Comparison of ENCODE assay signal across 16 cellular contexts in genomic region chr11:36093548-36093947, GRCh38.
DNase-seq lines count a peak whose midpoint lies in the region; ATAC-seq, FAIRE-seq and TF ChIP-seq lines count a peak whose summit lies in the region.
"Had no signal": no experiment of that assay in that cellular context is flagged by ENCODE, and none has a peak within 500 bp of the region (broad histone marks: within the 10 kb centered on the region; RNA-seq: fewer than 3 reads in every experiment).

No MANE protein-coding gene starts in this region.

- TF ChIP-seq RAD21 in IMR-90 (IDR thresholded peaks at IDR 0.05; ENCODE audit: low read length) (no peak), K562 (CRISPR knock-in tag; conservative IDR thresholded peaks at IDR 0.05 in 1 of 2, IDR thresholded peaks at IDR 0.05 in 1 of 2) (no peak)

- WGBS in H9 (ENCODE audit: extremely low coverage, insufficient read length, low lambda C conversion rate) = no CpG with 5 or more reads among the region's 4 CpGs
- WGBS in IMR-90 (ENCODE audit: extremely low coverage in 2 of 2, insufficient read length in 1 of 2), 2 experiments = 100% methylated on average over 1 of the region's 4 CpGs; no CpG with 5 or more reads in 1 of the 2 experiments
- 88% methylated on average over 4 of the region's 4 CpGs for WGBS in K562 (ENCODE audit: insufficient coverage, low coverage, missing lambda C conversion rate)
- WGBS in neuronal stem cell (ENCODE audit: extremely low coverage in 2 of 2, insufficient read length in 2 of 2, insufficient replicate concordance in 1 of 2), 2 donors = no CpG with 5 or more reads among the region's 4 CpGs

- no peaks in the 10 kb centered on the region for H3K27me3 ChIP-seq in H9 (ENCODE audit: insufficient read depth, low read length)
- no peaks in the 10 kb centered on the region for H3K27me3 ChIP-seq in IMR-90 (ENCODE audit: control insufficient read depth, insufficient read depth, low read length)
- no peaks in the 10 kb centered on the region for H3K27me3 ChIP-seq in K562 (ENCODE audit: control insufficient read depth in 2 of 2, insufficient read depth in 2 of 2, low read length in 2 of 2)
- no peaks in the 10 kb centered on the region for H3K27me3 ChIP-seq in neuronal stem cell (ENCODE audit: control insufficient read depth in 3 of 3, insufficient read depth in 3 of 3, low read depth in 1 of 3, low read length in 3 of 3)
- H3K27me3 ChIP-seq: BE2C had no signal

- H2AK5ac ChIP-seq in H9 (ENCODE audit: insufficient read length, low read length) (peak overlapping the region; percentile 85), IMR-90 (ENCODE audit: low read depth, low read length) (peak overlapping the region; percentile 23; the same call in 1 of the 2 replicates), neuronal stem cell (ENCODE audit: low read depth, low read length) (no peak overlapping the region)

- H4K5ac ChIP-seq in H9 (ENCODE audit: insufficient read length, low read depth, low read length) (no peak overlapping the region), IMR-90 (ENCODE audit: low read depth, low read length) (no peak overlapping the region)

- CTCF ChIA-PET in IMR-90 (lab: Yijun Ruan, JAX) = no interaction called here
- CTCF ChIA-PET in K562 (lab: Yijun Ruan, JAX; ENCODE audit: low intra/inter-chr PET ratio) = no interaction called here
- CTCF ChIA-PET in activated CD4-positive, alpha-beta memory T cell treated with anti-CD3 and anti-CD28 coated beads, Interleukin-2, amount 10 ng/mL, durations not matched to agents 7 days and 5 days (lab: Charles Lee) = no interaction called here

- DNase-seq in H9 (no peak), IMR-90 (no peak), K562 (ENCODE audit: extremely low read depth in 1 of 4, low spot score in 3 of 4) (no peak), neuronal stem cell (ENCODE audit: low spot score) (no peak), NCI-H1417 treated with DMSO at 0.1 percent for 48 hours (lab: John Stamatoyannopoulos, UW) (no peak)
- no peak for DNase-seq in activated CD4-positive, alpha-beta memory T cell treated with anti-CD3 and anti-CD28 coated beads, Interleukin-2, amount 10 ng/mL, durations not matched to agents 7 days and 5 days
- DNase-seq in stimulated activated CD4-positive, alpha-beta T cell treated with anti-CD3 and anti-CD28 coated beads, Interleukin-4, amount 100 ng/mL, for 1 hour = no peak
- DNase-seq: BE2C; CD8-positive, alpha-beta T cell; COR-L47; H7 had no signal

- H3T11ph ChIP-seq in H9 (ENCODE audit: low read length) = no peak overlapping the region

- H3K36me3 ChIP-seq in IMR-90 (ENCODE audit: control insufficient read depth, insufficient read depth, low read length) (peaks cover 1% of the 10 kb centered on the region; the same call in 1 of the 2 replicates), K562 (ENCODE audit: control insufficient read depth, insufficient read depth, low read length) (0 out of 3 replicates have a peak, but pooled peaks cover 4% of the 10 kb centered on the region), neuronal stem cell (replicated peaks in 1 of 2; ENCODE audit: control insufficient read depth in 2 of 2, insufficient read depth in 2 of 2, low read length in 2 of 2) (peaks cover 6 to 75% of the 10 kb centered on the region in 2 donors)
- H3K36me3 ChIP-seq: BE2C had no signal

- no peak overlapping the region for H2AFZ ChIP-seq in H9 (ENCODE audit: low read length)
- H2AFZ ChIP-seq in IMR-90 (replicated peaks; ENCODE audit: low read length, poor library complexity) = no peak overlapping the region
- H2AFZ ChIP-seq in K562 (ENCODE audit: low read depth, low read length) = no peak overlapping the region
- H2AFZ ChIP-seq in neuronal stem cell (ENCODE audit: low read length) = no peak overlapping the region

- H4K8ac ChIP-seq in H9 (replicated peaks; ENCODE audit: insufficient read length, low read depth, low read length) (no peak overlapping the region), IMR-90 (ENCODE audit: low read depth in 2 of 2, low read length in 2 of 2) (no peak overlapping the region), neuronal stem cell (ENCODE audit: low read depth, low read length) (peak overlapping the region; percentile 52)

- H3K79me2 ChIP-seq in H9 (ENCODE audit: insufficient read depth, low read length) (no peaks in the 10 kb centered on the region), K562 (ENCODE audit: control insufficient read depth, insufficient read depth, low read length) (no peaks in the 10 kb centered on the region)

- H3K4me1 ChIP-seq in H9 (ENCODE audit: insufficient read depth, low read length) (peaks cover 5% of the 10 kb centered on the region), IMR-90 (ENCODE audit: control insufficient read depth, insufficient read depth, low read length) (peaks cover 24% of the 10 kb centered on the region), K562 (replicated peaks in 1 of 2; ENCODE audit: control insufficient read depth in 2 of 2, insufficient read depth in 2 of 2, low read length in 2 of 2) (peaks cover 20 to 49% of the 10 kb centered on the region in 2 experiments), neuronal stem cell (ENCODE audit: control insufficient read depth in 2 of 2, insufficient read depth in 1 of 2, low read depth in 1 of 2, low read length in 2 of 2) (peaks cover 2 to 16% of the 10 kb centered on the region in 2 donors)

- peak overlapping the region in 1 of 3 experiments; percentile 37; a peak in 1 of 7 replicates for H3K27ac Mint-ChIP-seq in H9
- no peak overlapping the region for H3K27ac Mint-ChIP-seq in activated CD4-positive, alpha-beta memory T cell treated with anti-CD3 and anti-CD28 coated beads, Interleukin-2, amount 10 ng/mL, durations not matched to agents 7 days and 5 days
- H3K27ac Mint-ChIP-seq: CD14-positive monocyte; CD8-positive, alpha-beta T cell had no signal

- in situ Hi-C loops in IMR-90 (cut with MboI; ENCODE audit: low sequenced_read_pairs) = no loop called here
- in situ Hi-C loops in K562 (cut with MboI) = no loop called here

- H4K20me1 ChIP-seq in H9 (ENCODE audit: control insufficient read depth, insufficient read depth, insufficient read length) = no peaks in the 10 kb centered on the region
- H4K20me1 ChIP-seq in IMR-90 (ENCODE audit: insufficient read depth, low read length) = peaks cover 4% of the 10 kb centered on the region; the same call in 1 of the 2 replicates
- H4K20me1 ChIP-seq in K562 (replicated peaks; ENCODE audit: control insufficient read depth, insufficient read depth, low read length) = no peaks in the 10 kb centered on the region

- intact Hi-C loops in IMR-90 (cut with micrococcal nuclease) (no loop called here), K562 (cut with micrococcal nuclease) (no loop called here)

- peaks cover 39 to 42% of the 10 kb centered on the region in 2 experiments for H3K4me1 Mint-ChIP-seq in H9
- H3K4me1 Mint-ChIP-seq in activated CD4-positive, alpha-beta memory T cell treated with anti-CD3 and anti-CD28 coated beads, Interleukin-2, amount 10 ng/mL, durations not matched to agents 7 days and 5 days = peaks cover 9% of the 10 kb centered on the region

- TF ChIP-seq CTCF in H9 (conservative IDR thresholded peaks at IDR 0.05) (no peak), IMR-90 (conservative IDR thresholded peaks at IDR 0.05; ENCODE audit: low read depth, low read length) (no peak), K562 (IDR thresholded peaks at IDR 0.05 in 2 of 3, conservative IDR thresholded peaks at IDR 0.05 in 1 of 3; ENCODE audit: insufficient read depth in 2 of 3, low read depth in 1 of 3, low read length in 3 of 3) (no peak)

- no peak overlapping the region for H3K4ac ChIP-seq in H9 (ENCODE audit: low read depth, low read length)
- no peak overlapping the region for H3K4ac ChIP-seq in IMR-90 (ENCODE audit: low read depth, low read length)
- no peak overlapping the region for H3K4ac ChIP-seq in neuronal stem cell (ENCODE audit: low read length)

- TF ChIP-seq POLR2A in IMR-90 (IDR thresholded peaks at IDR 0.05; ENCODE audit: low read depth, low read length) = no peak
- no peak for TF ChIP-seq POLR2A in K562 (conservative IDR thresholded peaks at IDR 0.05)

- BruUV-seq in IMR-90 (replicated peaks; lab: Mats Ljungman, UMichigan) (no TSS peak), K562 (replicated peaks; lab: Mats Ljungman, UMichigan) (no TSS peak)

- H3K9me1 ChIP-seq in IMR-90 (ENCODE audit: insufficient read depth, low read length) = peaks cover 14% of the 10 kb centered on the region
- H3K9me1 ChIP-seq in K562 (ENCODE audit: control insufficient read depth, insufficient read depth, low read length) = no peaks in the 10 kb centered on the region

- no peak overlapping the region for H3K14ac ChIP-seq in H9 (ENCODE audit: insufficient read depth, low read length)
- H3K14ac ChIP-seq in IMR-90 (replicated peaks; ENCODE audit: low read depth, low read length) = no peak overlapping the region
- no peak overlapping the region for H3K14ac ChIP-seq in neuronal stem cell (ENCODE audit: low read length)

- H3K56ac ChIP-seq in H9 (ENCODE audit: insufficient read length, low read depth, low read length) = no peak overlapping the region
- H3K56ac ChIP-seq in IMR-90 (ENCODE audit: extremely low read depth, insufficient read depth, low read length) = no peak overlapping the region

- H2BK120ac ChIP-seq in H9 (ENCODE audit: low read depth, low read length, poor library complexity, severe bottlenecking) (no peak overlapping the region), IMR-90 (ENCODE audit: low read depth, low read length) (no peak overlapping the region), neuronal stem cell (ENCODE audit: low read depth, low read length) (no peak overlapping the region)

- H2BK12ac ChIP-seq in H9 (ENCODE audit: insufficient read length, low read depth, low read length) (no peak overlapping the region), neuronal stem cell (ENCODE audit: low read length) (no peak overlapping the region)

- H3K9me3 Mint-ChIP-seq in H9 = peaks cover 15 to 16% of the 10 kb centered on the region in 2 experiments
- peaks cover 4% of the 10 kb centered on the region for H3K9me3 Mint-ChIP-seq in activated CD4-positive, alpha-beta memory T cell treated with anti-CD3 and anti-CD28 coated beads, Interleukin-2, amount 10 ng/mL, durations not matched to agents 7 days and 5 days
- H3K9me3 Mint-ChIP-seq: CD8-positive, alpha-beta T cell had no signal

- H3K18ac ChIP-seq in H9 (ENCODE audit: insufficient read length, low read depth, low read length) (peak overlapping the region; percentile 55), IMR-90 (ENCODE audit: low read depth, low read length) (no peak overlapping the region), neuronal stem cell (ENCODE audit: low read length) (peak overlapping the region; percentile 61)

- dilution Hi-C loops in IMR-90 (cut with HindIII; ENCODE audit: low sequenced_read_pairs, unreplicated experiment) = no loop called here

- H3K27me3 Mint-ChIP-seq in H9 (ENCODE audit: low read depth) = no peaks in the 10 kb centered on the region
- peaks cover 21% of the 10 kb centered on the region for H3K27me3 Mint-ChIP-seq in activated CD4-positive, alpha-beta memory T cell treated with anti-CD3 and anti-CD28 coated beads, Interleukin-2, amount 10 ng/mL, durations not matched to agents 7 days and 5 days

- ATAC-seq in IMR-90 (ENCODE audit: low read depth) = no peak
- ATAC-seq in K562 = no peak
- ATAC-seq in GM21423 (IDR thresholded peaks at IDR 0.05; ENCODE audit: unreplicated experiment) = no peak
- ATAC-seq: A549; CD8-positive, alpha-beta T cell; HepG2 had no signal

- no peak overlapping the region for H4K91ac ChIP-seq in H9 (ENCODE audit: insufficient read length, low read depth, low read length)
- no peak overlapping the region for H4K91ac ChIP-seq in IMR-90 (ENCODE audit: insufficient read depth, low read depth, low read length)
- H4K91ac ChIP-seq in neuronal stem cell (ENCODE audit: low read depth, low read length, poor library complexity) = no peak overlapping the region

- no peak for TF ChIP-seq EP300 in K562 (IDR thresholded peaks at IDR 0.05; ENCODE audit: low read length)

- no peak overlapping the region for H2BK5ac ChIP-seq in H9 (ENCODE audit: insufficient read length, low read length)
- H2BK5ac ChIP-seq in IMR-90 (ENCODE audit: low read depth, low read length, poor library complexity, severe bottlenecking) = no peak overlapping the region
- H2BK5ac ChIP-seq in neuronal stem cell (ENCODE audit: low read length) = no peak overlapping the region

- H3K4me3 Mint-ChIP-seq in H9 = no peak overlapping the region
- H3K4me3 Mint-ChIP-seq in activated CD4-positive, alpha-beta memory T cell treated with anti-CD3 and anti-CD28 coated beads, Interleukin-2, amount 10 ng/mL, durations not matched to agents 7 days and 5 days = no peak overlapping the region
- H3K4me3 Mint-ChIP-seq: CD14-positive monocyte; CD8-positive, alpha-beta T cell had no signal

- H3K4me2 ChIP-seq in H9 (ENCODE audit: insufficient read depth, insufficient read length, low read length) (no peak overlapping the region), IMR-90 (ENCODE audit: low read depth, low read length) (no peak overlapping the region), K562 (ENCODE audit: insufficient read depth, low read length) (no peak overlapping the region), neuronal stem cell (ENCODE audit: insufficient read depth, low read length, poor library complexity, severe bottlenecking) (no peak overlapping the region)
- H3K4me2 ChIP-seq: A549 had no signal

- H3K79me1 ChIP-seq in H9 (ENCODE audit: insufficient read depth, low read depth, low read length, poor library complexity, severe bottlenecking) = no peaks in the 10 kb centered on the region
- peaks cover 0 to 13% of the 10 kb centered on the region in 2 experiments; a peak in 1 of 4 replicates for H3K79me1 ChIP-seq in IMR-90 (ENCODE audit: low read depth in 1 of 2, low read length in 2 of 2)
- peaks cover 1% of the 10 kb centered on the region for H3K79me1 ChIP-seq in neuronal stem cell (ENCODE audit: low read depth, low read length)

- H2BK15ac ChIP-seq in H9 (ENCODE audit: low read depth, low read length) (peak overlapping the region; percentile 71; the same call in 1 of the 2 replicates), IMR-90 (ENCODE audit: low read depth, low read length) (no peak overlapping the region), neuronal stem cell (ENCODE audit: low read length) (no peak overlapping the region)

- H3K9ac ChIP-seq in H9 (ENCODE audit: extremely low read depth, insufficient read length, low read length) = no peak overlapping the region
- H3K9ac ChIP-seq in IMR-90 (ENCODE audit: low read depth, low read length) = no peak overlapping the region
- H3K9ac ChIP-seq in K562 (ENCODE audit: insufficient read depth in 1 of 2, low read depth in 2 of 2, low read length in 2 of 2) = no peak overlapping the region
- no peak overlapping the region for H3K9ac ChIP-seq in neuronal stem cell (ENCODE audit: low read depth, low read length, poor library complexity)

- no peaks in the 10 kb centered on the region for H3K23me2 ChIP-seq in H9 (ENCODE audit: insufficient read length, low read depth, low read length, poor library complexity, severe bottlenecking)

- H3K23ac ChIP-seq in H9 (ENCODE audit: insufficient read length, low read depth, low read length) (no peak overlapping the region), IMR-90 (ENCODE audit: low read depth, low read length) (no peak overlapping the region), neuronal stem cell (ENCODE audit: low read depth, low read length, poor library complexity) (no peak overlapping the region)

- H2AK9ac ChIP-seq in IMR-90 (replicated peaks; ENCODE audit: low read depth, low read length, poor library complexity) = no peak overlapping the region

- no peak for FAIRE-seq in K562 (lab: Jason Lieb, UNC)
- FAIRE-seq: A549, D721Med, HepG2 had no signal

- H3K27ac ChIP-seq in H9 (ENCODE audit: insufficient read length, low read depth, low read length) = no peak overlapping the region
- no peak overlapping the region for H3K27ac ChIP-seq in IMR-90 (ENCODE audit: insufficient read depth, low read length)
- H3K27ac ChIP-seq in K562 (ENCODE audit: extremely low read depth, low read depth, low read length) = no peak overlapping the region
- no peak overlapping the region for H3K27ac ChIP-seq in neuronal stem cell (replicated peaks; ENCODE audit: low read length)
- H3K27ac ChIP-seq: A549 had no signal

- H3K36me3 Mint-ChIP-seq in H9 (ENCODE audit: insufficient read depth in 1 of 3, low read depth in 3 of 3) = peaks cover 23 to 35% (median 34%) of the 10 kb centered on the region in 3 experiments
- H3K36me3 Mint-ChIP-seq in activated CD4-positive, alpha-beta memory T cell treated with anti-CD3 and anti-CD28 coated beads, Interleukin-2, amount 10 ng/mL, durations not matched to agents 7 days and 5 days (ENCODE audit: low read depth) = no peaks in the 10 kb centered on the region
- H3K36me3 Mint-ChIP-seq: CD8-positive, alpha-beta T cell had no signal

- no peak overlapping the region for H3K4me3 ChIP-seq in IMR-90 (ENCODE audit: insufficient read depth, low read depth, low read length)
- H3K4me3 ChIP-seq in K562 = no peak overlapping the region
- no peak overlapping the region for H3K4me3 ChIP-seq in neuronal stem cell (ENCODE audit: low read length in 2 of 2)
- H3K4me3 ChIP-seq: A549 had no signal

- POLR2A ChIA-PET in IMR-90 (lab: Charles Lee; ENCODE audit: unreplicated experiment) (no interaction called here), K562 (lab: Yijun Ruan, JAX) (interaction anchor here (0.6 to 1.5 kb wide), 2 partner anchors 8 to 9 kb away, joined by 3 to 8 read pairs; no protein-coding TSS in a partner anchor)
- POLR2A ChIA-PET in activated CD4-positive, alpha-beta memory T cell treated with anti-CD3 and anti-CD28 coated beads, Interleukin-2, amount 10 ng/mL, durations not matched to agents 7 days and 5 days (lab: Charles Lee) = no interaction called here

- H3K9me3 ChIP-seq in H9 (ENCODE audit: control insufficient read depth, low read depth, low read length) (peaks cover 11% of the 10 kb centered on the region), IMR-90 (ENCODE audit: control insufficient read depth, insufficient read depth, low read length) (peaks cover 3% of the 10 kb centered on the region; the same call in 1 of the 2 replicates), K562 (replicated peaks; ENCODE audit: control insufficient read depth, insufficient read depth, low read depth, low read length) (peaks cover 10% of the 10 kb centered on the region), neuronal stem cell (replicated peaks in 1 of 2; ENCODE audit: control insufficient read depth in 2 of 2, insufficient read depth in 1 of 2, low read depth in 1 of 2, low read length in 2 of 2) (peaks cover 7 to 28% of the 10 kb centered on the region in 2 donors)
- H3K9me3 ChIP-seq: BE2C had no signal

- H2BK20ac ChIP-seq in H9 (ENCODE audit: low read depth, low read length, poor library complexity, severe bottlenecking) = no peak overlapping the region
- H2BK20ac ChIP-seq in IMR-90 (ENCODE audit: low read depth, low read length) = no peak overlapping the region
